13 cellular contexts compared by ENCODE assay signal in genomic region chr4:8586671-8587468, GRCh38. TPM values are rescaled to one million over a fixed set of nuclear protein-coding genes. Genes with fewer than 3 reads are reported as not detected.
DNase-seq lines count a peak whose midpoint lies in the region; ATAC-seq, FAIRE-seq and TF ChIP-seq lines count a peak whose summit lies in the region.
"Had no signal": no experiment of that assay in that cellular context is flagged by ENCODE, and none has a peak within 500 bp of the region (broad histone marks: within the 10 kb centered on the region; RNA-seq: fewer than 3 reads in every experiment).

No MANE protein-coding gene starts in this region.

- peak; percentile 57 for FAIRE-seq in K562 (lab: Jason Lieb, UNC)
- FAIRE-seq: GM12892, TTC549 had no signal

- H3K79me2 ChIP-seq in K562 (ENCODE audit: control insufficient read depth, insufficient read depth, low read length), result no peaks in the 10 kb centered on the region

- H3K36me3 ChIP-seq in K562 (ENCODE audit: control insufficient read depth, insufficient read depth, low read length), result no peaks in the 10 kb centered on the region
- H3K36me3 ChIP-seq: HAP-1 had no signal

- H3K4me1 ChIP-seq in K562 (replicated peaks in 1 of 2; ENCODE audit: control insufficient read depth in 2 of 2, insufficient read depth in 2 of 2, low read length in 2 of 2), result peaks cover 0 to 13% of the 10 kb centered on the region in 2 experiments; a peak in 3 of 5 replicates
- H3K4me1 ChIP-seq: HAP-1 had no signal

- no peak overlapping the region for H2AFZ ChIP-seq in K562 (ENCODE audit: low read depth, low read length)

- DNase-seq in ELF-1 (ENCODE audit: low read depth, low spot score) (peak; percentile 54), HuH-7 (ENCODE audit: low spot score) (peak; percentile 59), K562 (ENCODE audit: extremely low read depth in 1 of 4, low spot score in 3 of 4) (peak in 2 of 4 experiments; percentile 19 to 20), posterior cingulate gyrus (peak in 6 of 10 donors; percentile 0 to 87 (median 52)), NCI-H2196 treated with DMSO at 0.1 percent for 48 hours (lab: John Stamatoyannopoulos, UW; ENCODE audit: unreplicated experiment) (no peak), osteocyte (ENCODE audit: extremely low spot score, unreplicated experiment) (no peak), GF-D8 (lab: John Stamatoyannopoulos, UW) (no peak)
- DNase-seq: activated CD8-positive, alpha-beta memory T cell treated with anti-CD3 and anti-CD28 coated beads, Interleukin-2, amount 50 U/mL, for 4 hours; KBM-7; NCI-H2107 had no signal

- no peaks in the 10 kb centered on the region for H3K9me3 Mint-ChIP-seq in osteocyte (ENCODE audit: unreplicated experiment)

- H3K4me3 Mint-ChIP-seq in osteocyte (ENCODE audit: unreplicated experiment), result no peak overlapping the region

- H3K4me3 ChIP-seq in K562, result no peak overlapping the region
- H3K4me3 ChIP-seq: HAP-1 had no signal

- H3K4me1 Mint-ChIP-seq in osteocyte (ENCODE audit: unreplicated experiment), result peaks cover 28% of the 10 kb centered on the region

- no peaks in the 10 kb centered on the region for H3K36me3 Mint-ChIP-seq in osteocyte (ENCODE audit: unreplicated experiment)

- peaks cover 3 to 63% of the 10 kb centered on the region in 2 experiments; a peak in 3 of 5 replicates for H3K27me3 ChIP-seq in K562 (ENCODE audit: control insufficient read depth in 2 of 2, insufficient read depth in 2 of 2, low read length in 2 of 2)

- H3K4me2 ChIP-seq in K562 (ENCODE audit: insufficient read depth, low read length), result no peak overlapping the region

- 14% methylated on average over 30 of the region's 37 CpGs for WGBS in K562 (ENCODE audit: insufficient coverage, low coverage, missing lambda C conversion rate)

- intact Hi-C loops in K562 (cut with micrococcal nuclease), result loop anchor here (2.0 kb wide), 1 partner anchor 118 kb away; no protein-coding TSS in a partner anchor
- intact Hi-C loops in posterior cingulate gyrus (cut with DNase I), result no loop called here

- H3K9me1 ChIP-seq in K562 (ENCODE audit: control insufficient read depth, insufficient read depth, low read length), result no peaks in the 10 kb centered on the region

- H3K9ac ChIP-seq in K562 (ENCODE audit: insufficient read depth in 1 of 2, low read depth in 2 of 2, low read length in 2 of 2), result peak overlapping the region in 1 of 2 experiments; percentile 35; a peak in 1 of 4 replicates

- peak; percentile 8 to 38 (median 21); a peak in 1 of 6 replicates for TF ChIP-seq CTCF in K562 (IDR thresholded peaks at IDR 0.05 in 2 of 3, conservative IDR thresholded peaks at IDR 0.05 in 1 of 3; ENCODE audit: insufficient read depth in 2 of 3, low read depth in 1 of 3, low read length in 3 of 3)
- TF ChIP-seq CTCF in osteocyte (IDR thresholded peaks at IDR 0.05), result no peak

- no peak overlapping the region for H3K27ac Mint-ChIP-seq in osteocyte (ENCODE audit: unreplicated experiment)

- no peak for TF ChIP-seq POLR2A in K562 (conservative IDR thresholded peaks at IDR 0.05)

- CTCF ChIA-PET in K562 (lab: Yijun Ruan, JAX; ENCODE audit: low intra/inter-chr PET ratio), result no interaction called here

- in situ Hi-C loops in K562 (cut with MboI), result no loop called here

- peaks cover 13% of the 10 kb centered on the region; the same call in 1 of the 2 replicates for H4K20me1 ChIP-seq in K562 (replicated peaks; ENCODE audit: control insufficient read depth, insufficient read depth, low read length)

- TF ChIP-seq EP300 in K562 (IDR thresholded peaks at IDR 0.05; ENCODE audit: low read length), result no peak

- POLR2A ChIA-PET in K562 (lab: Yijun Ruan, JAX), result interaction anchor here (0.6 to 1.2 kb wide), 4 partner anchors 19 to 374 kb away, joined by 3 to 5 read pairs (median 3); no protein-coding TSS in a partner anchor

- TF ChIP-seq RAD21 in K562 (CRISPR knock-in tag; conservative IDR thresholded peaks at IDR 0.05 in 1 of 2, IDR thresholded peaks at IDR 0.05 in 1 of 2), result peak in 1 of 2 experiments; percentile 40; a peak in 1 of 4 replicates

- no peaks in the 10 kb centered on the region for H3K9me3 ChIP-seq in K562 (replicated peaks; ENCODE audit: control insufficient read depth, insufficient read depth, low read depth, low read length)
- H3K9me3 ChIP-seq: HAP-1 had no signal

- ATAC-seq in K562, result peak; percentile 68

- H3K27ac ChIP-seq in K562 (ENCODE audit: extremely low read depth, low read depth, low read length), result no peak overlapping the region

- H3K27me3 Mint-ChIP-seq in osteocyte (ENCODE audit: unreplicated experiment), result peaks cover 34% of the 10 kb centered on the region

- no TSS peak for BruUV-seq in K562 (replicated peaks; lab: Mats Ljungman, UMichigan)

TF ChIP-seq in K562, 482 proteins besides CTCF, POLR2A, EP300 and RAD21:
- TF ChIP-seq TEAD1 (CRISPR knock-in tag; IDR thresholded peaks at IDR 0.05) (0 out of 4 replicates have a peak, but pooled peaks of 1 of the 2 experiments have one; percentile 18), FUS (optimal IDR thresholded peaks at IDR 0.05; ENCODE audit: low read depth, low read length) (no peak), MAZ (CRISPR knock-in tag; conservative IDR thresholded peaks at IDR 0.05 in 1 of 2, IDR thresholded peaks at IDR 0.05 in 1 of 2) (no peak), ZNF280A (IDR thresholded peaks at IDR 0.05; ENCODE audit: low read depth, partially characterized antibody) (no peak), CC2D1A (IDR thresholded peaks at IDR 0.05) (no peak), KLF13 (tag; IDR thresholded peaks at IDR 0.05; ENCODE audit: borderline replicate concordance, low read depth) (no peak)

RNA-seq across cellular contexts. Expression of gene CPZ, which starts 5.7 kb away (rescaled TPM):
- total RNA-seq in K562 (2011; cell fraction: chromatin; rRNA removed; ENCODE audit: low replicate concordance), result 19.3 and 33.1 TPM in 2 replicates
- 12.5 and 16.5 TPM in 2 replicates for total RNA-seq in K562 (2011; cell fraction: nucleolus; rRNA removed)
- 15.9 and 26.4 TPM in 2 replicates for total RNA-seq in K562 (2011; cell fraction: nucleoplasm; rRNA removed)
- 0.41 and 1.1 TPM in 2 replicates for total RNA-seq in K562 (2014; rRNA removed)
- 0.58 and 0.67 TPM in 2 replicates for total RNA-seq in K562 (2014; rRNA removed; fragmentation: Illumina TruSeq; extraction: Trizol)
- 2.1 and 2.2 TPM in 2 replicates for total RNA-seq in K562 (2015; rRNA removed; fragmentation: Illumina TruSeq; extraction: Trizol)
- total RNA-seq in K562 (2021), result 1.5 and 1.6 TPM in 2 replicates
- polyA plus RNA-seq in K562 (2011; rRNA removed), result 0.60 and 2.0 TPM in 2 replicates
- 0.38 and 4.3 TPM in 2 replicates for polyA plus RNA-seq in K562 (2011; cell fraction: cytosol; rRNA removed)
- polyA plus RNA-seq in K562 (2011; cell fraction: nucleus; rRNA removed), result 1.7 and 13.8 TPM in 2 replicates
- polyA plus RNA-seq in K562 (2012), result 4.3 and 41.5 TPM in 2 replicates
- 0.68 and 1.4 TPM in 2 replicates for polyA plus RNA-seq in K562 (2014; fragmentation: Illumina TruSeq; extraction: Trizol)
- polyA plus RNA-seq in K562 (2014; fragmentation: Nextera tagmentation; extraction: Ambion mirVana), result under 1 TPM in 1 of 2 experiments, not detected in 1; 0.06 TPM
- 1.1 TPM in 2 replicates for polyA plus RNA-seq in K562 (2014; rRNA removed)
- polyA minus RNA-seq in K562 (2011; rRNA and poly(A)+ RNA removed), result 1.4 TPM in 1 of 2 replicates, not detected in the other
- polyA minus RNA-seq in K562 (2011; cell fraction: cytosol; rRNA and poly(A)+ RNA removed), result 0.86 TPM in 1 of 2 replicates, not detected in the other
- 1.4 and 2.6 TPM in 2 replicates for polyA minus RNA-seq in K562 (2011; cell fraction: nucleus; rRNA and poly(A)+ RNA removed)
- 10.3 and 10.7 TPM in 2 replicates for total RNA-seq in osteocyte

RNA-seq across cellular contexts. Expression of gene GPR78, which starts 6.7 kb away (rescaled TPM):
- 4.4 and 8.6 TPM in 2 replicates for total RNA-seq in K562 (2011; cell fraction: chromatin; rRNA removed; ENCODE audit: low replicate concordance)
- total RNA-seq in K562 (2011; cell fraction: nucleolus; rRNA removed), result 2.4 and 3.2 TPM in 2 replicates
- 3.6 and 4.8 TPM in 2 replicates for total RNA-seq in K562 (2011; cell fraction: nucleoplasm; rRNA removed)
- total RNA-seq in K562 (2014; rRNA removed) (0.04 TPM in 1 of 2 replicates, not detected in the other), K562 (2014; rRNA removed; fragmentation: Illumina TruSeq; extraction: Trizol) (not detected in 2 replicates), K562 (2015; rRNA removed; fragmentation: Illumina TruSeq; extraction: Trizol) (0.07 TPM in 1 of 2 replicates, not detected in the other), K562 (2021) (0.09 and 0.16 TPM in 2 replicates), osteocyte (0.26 and 0.54 TPM in 2 replicates)
- polyA plus RNA-seq in K562 (2011; rRNA removed) (0.13 TPM in 1 of 2 replicates, not detected in the other), K562 (2014; fragmentation: Illumina TruSeq; extraction: Trizol) (0.06 TPM in 1 of 2 replicates, not detected in the other), K562 (2014; fragmentation: Nextera tagmentation; extraction: Ambion mirVana) (not detected), K562 (2014; rRNA removed) (0.04 and 0.08 TPM in 2 replicates)
- 0.07 TPM in 1 of 2 replicates, not detected in the other for polyA plus RNA-seq in K562 (2011; cell fraction: cytosol; rRNA removed)
- polyA plus RNA-seq in K562 (2011; cell fraction: nucleus; rRNA removed), result 0.20 and 1.3 TPM in 2 replicates
- 0.08 and 0.39 TPM in 2 replicates for polyA plus RNA-seq in K562 (2012)
- polyA minus RNA-seq in K562 (2011; rRNA and poly(A)+ RNA removed), result 0.21 TPM in 1 of 2 replicates, not detected in the other
- polyA minus RNA-seq in K562 (2011; cell fraction: cytosol; rRNA and poly(A)+ RNA removed), result not detected in 2 replicates
- polyA minus RNA-seq in K562 (2011; cell fraction: nucleus; rRNA and poly(A)+ RNA removed), result 0.11 and 0.67 TPM in 2 replicates

Comparison
In these comparisons a context has a peak if more than half of its experiments do, and no peak if none do; other contexts are left out.
1. DNase-seq: peak in ELF-1 (single experiment), HuH-7 (single experiment) and posterior cingulate gyrus (6 of 10); none in NCI-H2196 treated with DMSO at 0.1 percent for 48 hours (single experiment), osteocyte (single experiment) and GF-D8 (single experiment).